In genomic region chr14:24171422-24172260, GRCh38 we compare ENCODE assay signal across 9 cellular contexts. TPM values are rescaled to one million over a fixed set of nuclear protein-coding genes. Genes with fewer than 3 reads are reported as not detected.
A peak's percentile ranks its signal among the peaks of the same experiment; 100 is the strongest.
DNase-seq lines count a peak whose midpoint lies in the region; ATAC-seq, FAIRE-seq and TF ChIP-seq lines count a peak whose summit lies in the region.
"Had no signal": no experiment of that assay in that cellular context is flagged by ENCODE, and none has a peak within 500 bp of the region (broad histone marks: within the 10 kb centered on the region; RNA-seq: fewer than 3 reads in every experiment).

Gene REC8, plus strand, starts transcription at chr14:24172080. Its CDS starts 473 bp downstream, at chr14:24172553.

- H3K27ac ChIP-seq in breast epithelium (no peak within 1 kb of the TSS), mammary epithelial cell (ENCODE audit: insufficient read depth, low read depth, low read length) (no peak within 1 kb of the TSS), skin epidermis (peak within 1 kb of the TSS in 2 of 21 experiments; percentile 34 to 36)
- H3K27ac ChIP-seq: A549 had no signal

- no peaks in the 10 kb centered on the region for H3K4me1 ChIP-seq in breast epithelium
- H3K4me1 ChIP-seq in mammary epithelial cell (ENCODE audit: insufficient read depth, low read length): no peaks in the 10 kb centered on the region
- H3K4me1 ChIP-seq: A549 had no signal

- H3K4me3 ChIP-seq in breast epithelium (peak within 1 kb of the TSS; percentile 1 to 19 (median 15)), mammary epithelial cell (replicated peaks in 1 of 3; ENCODE audit: insufficient read depth in 1 of 3, low read depth in 2 of 3, low read length in 3 of 3) (no peak within 1 kb of the TSS), astrocyte of the spinal cord (ENCODE audit: low read depth, low read length) (peak within 1 kb of the TSS; percentile 63), iPS-18c (ENCODE audit: insufficient read depth, low read depth, low read length) (peak within 1 kb of the TSS; percentile 53), skin epidermis (peak within 1 kb of the TSS in 4 of 7 experiments; percentile 0 to 15 (median 14))
- H3K4me3 ChIP-seq: A549 had no signal

- TF ChIP-seq CTCF in breast epithelium (IDR thresholded peaks at IDR 0.05) (no peak), mammary epithelial cell (conservative IDR thresholded peaks at IDR 0.05 in 1 of 2, IDR thresholded peaks at IDR 0.05 in 1 of 2; ENCODE audit: extremely low read depth in 1 of 2, insufficient read depth in 1 of 2, low read depth in 1 of 2, low read length in 2 of 2) (no peak), astrocyte of the spinal cord (IDR thresholded peaks at IDR 0.05; ENCODE audit: low read depth, low read length) (no peak)

- peak; percentile 88 for ATAC-seq in HG03460 (IDR thresholded peaks at IDR 0.05; ENCODE audit: unreplicated experiment)
- ATAC-seq: A549 had no signal

- no peak for DNase-seq in breast epithelium (ENCODE audit: low spot score in 2 of 2)
- DNase-seq in mammary epithelial cell: no peak
- DNase-seq in T-helper 22 cell (ENCODE audit: low read depth): peak; percentile 65
- DNase-seq in astrocyte of the spinal cord (ENCODE audit: low read depth, low spot score): peak; percentile 97
- DNase-seq in H54 (ENCODE audit: insufficient read length, low spot score): no peak

- H3K36me3 ChIP-seq in breast epithelium (peaks cover 2% of the 10 kb centered on the region), mammary epithelial cell (ENCODE audit: insufficient read depth, low read length) (no peaks in the 10 kb centered on the region)

- H3K79me2 ChIP-seq in mammary epithelial cell (ENCODE audit: insufficient read depth, low read length): no peaks in the 10 kb centered on the region

- H3K9ac ChIP-seq in mammary epithelial cell (ENCODE audit: insufficient read depth, low read length): no peak within 1 kb of the TSS

- 97% methylated on average over 28 of the region's 63 CpGs for WGBS in mammary epithelial cell (ENCODE audit: low coverage, missing lambda C conversion rate)

- no peak within 1 kb of the TSS for H3K4me2 ChIP-seq in mammary epithelial cell (ENCODE audit: insufficient read depth, low read depth, low read length)
- H3K4me2 ChIP-seq: A549 had no signal

- no peak for TF ChIP-seq POLR2A in breast epithelium (IDR thresholded peaks at IDR 0.05)
- TF ChIP-seq POLR2A in H54 (IDR thresholded peaks at IDR 0.05; ENCODE audit: low read depth, low read length): no peak

- H3K9me3 ChIP-seq in breast epithelium (no peaks in the 10 kb centered on the region), mammary epithelial cell (replicated peaks; ENCODE audit: insufficient read depth, low read length) (no peaks in the 10 kb centered on the region), iPS-18c (ENCODE audit: control insufficient read depth, insufficient read depth, low read length) (no peaks in the 10 kb centered on the region)
- H3K9me3 ChIP-seq: A549 had no signal

- in situ Hi-C loops in mammary epithelial cell (cut with MboI; ENCODE audit: low sequenced_read_pairs in 2 of 2) (no loop called here), astrocyte of the spinal cord (cut with HindIII; ENCODE audit: low sequenced_read_pairs) (no loop called here)

- H4K20me1 ChIP-seq in mammary epithelial cell (ENCODE audit: insufficient read depth, low read length): no peaks in the 10 kb centered on the region

- H2AFZ ChIP-seq in mammary epithelial cell (ENCODE audit: low read depth, low read length): no peak within 1 kb of the TSS

- BruUV-seq in mammary epithelial cell (replicated peaks; lab: Mats Ljungman, UMichigan): no TSS peak

- no peak for FAIRE-seq in H54 (lab: Jason Lieb, UNC)
- FAIRE-seq: A549 had no signal

- intact Hi-C loops in breast epithelium (cut with DNase I; ENCODE audit: low total_unique reads): no loop called here
- intact Hi-C loops in mammary epithelial cell (cut with micrococcal nuclease): no loop called here

- dilution Hi-C loops in mammary epithelial cell (cut with HindIII; ENCODE audit: low sequenced_read_pairs): no loop called here

- H3K27me3 ChIP-seq in breast epithelium (no peaks in the 10 kb centered on the region), mammary epithelial cell (ENCODE audit: insufficient read depth, low read length) (no peaks in the 10 kb centered on the region)

- CTCF ChIA-PET in mammary epithelial cell (lab: Charles Lee; ENCODE audit: low non-redundant PET): no interaction called here

RNA-seq across cellular contexts. Expression of gene REC8, which starts in this region (rescaled TPM):
- total RNA-seq in breast epithelium (10 to 100 TPM in 1 of 3 donors, 1 to 10 TPM in 2; 2.9 to 10.2 (median 6.6) TPM), mammary epithelial cell (10 to 100 TPM in 1 of 2 donors, 1 to 10 TPM in 1; 2.7 to 15.0 TPM)
- polyA plus RNA-seq in mammary epithelial cell: 1.9 TPM
- 6.5 TPM for polyA minus RNA-seq in mammary epithelial cell

Comparison
In these comparisons a context has a peak if more than half of its experiments do, and no peak if none do; other contexts are left out.
1. H3K4me3 ChIP-seq: peak in breast epithelium (3 of 3), astrocyte of the spinal cord (single experiment), iPS-18c (single experiment) and skin epidermis (4 of 7); none in mammary epithelial cell (0 of 3).
2. DNase-seq: peak in T-helper 22 cell (single experiment) and astrocyte of the spinal cord (single experiment); none in breast epithelium (0 of 2), mammary epithelial cell (single experiment) and H54 (single experiment).